Comparison of ENCODE assay signal across 9 cellular contexts in the genomic region with DNA sequence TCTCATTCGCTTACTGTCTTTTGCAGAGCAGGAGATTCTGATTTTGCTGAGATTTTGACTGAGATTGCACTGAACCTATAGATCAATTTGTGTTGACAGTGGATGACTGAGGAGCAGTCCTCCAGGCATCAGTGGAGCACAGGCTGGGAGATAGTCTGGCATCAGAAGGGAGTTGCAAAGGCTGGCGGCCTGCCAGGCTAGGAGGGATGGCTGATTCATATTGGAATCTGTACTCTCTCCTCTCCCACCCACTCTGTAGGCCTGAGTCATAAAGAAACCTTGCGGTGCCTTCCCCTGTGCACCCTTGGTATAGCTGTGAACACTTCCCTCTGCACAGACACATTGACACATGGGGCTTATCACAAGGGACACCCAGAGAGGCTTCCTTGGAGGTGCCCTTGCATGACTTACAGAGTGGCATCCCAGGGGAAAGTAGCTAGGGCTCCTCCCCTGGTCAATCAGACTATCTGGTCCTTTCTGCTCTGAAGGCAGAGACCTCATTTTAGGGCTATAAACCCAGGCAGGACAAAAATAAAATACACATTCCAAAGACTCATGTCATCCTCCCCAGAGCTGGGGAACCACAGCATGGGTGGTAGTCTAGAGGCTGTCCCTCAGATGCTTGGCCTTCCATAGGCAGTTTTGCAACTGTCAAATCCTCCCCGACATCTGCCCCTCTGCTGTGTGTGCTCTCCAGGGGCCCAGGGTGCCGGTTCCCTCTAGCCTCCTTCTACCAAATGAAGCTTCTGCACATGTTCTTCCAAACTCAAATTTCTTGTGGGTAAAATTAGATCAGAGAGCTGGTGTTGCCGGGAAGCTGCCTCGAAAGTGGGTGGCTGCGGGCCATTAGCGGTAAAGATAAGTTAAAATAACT. TPM values are rescaled to one million over a fixed set of nuclear protein-coding genes. Genes with fewer than 3 reads are reported as not detected.
DNase-seq lines count a peak whose midpoint lies in the region; ATAC-seq, FAIRE-seq and TF ChIP-seq lines count a peak whose summit lies in the region.
"Had no signal": no experiment of that assay in that cellular context is flagged by ENCODE, and none has a peak within 500 bp of the region (broad histone marks: within the 10 kb centered on the region; RNA-seq: fewer than 3 reads in every experiment).

No MANE protein-coding gene starts in this region.

- POLR2A ChIA-PET in IMR-90 (lab: Charles Lee; ENCODE audit: unreplicated experiment) (no interaction called here), endothelial cell of umbilical vein (lab: Charles Lee) (no interaction called here)

- H2BK20ac ChIP-seq in IMR-90 (ENCODE audit: low read depth, low read length) = peak overlapping the region; percentile 93

- H3K18ac ChIP-seq in IMR-90 (ENCODE audit: low read depth, low read length) = peak overlapping the region; percentile 22; the same call in 1 of the 2 replicates

- peak overlapping the region; percentile 86 for H2BK5ac ChIP-seq in IMR-90 (ENCODE audit: low read depth, low read length, poor library complexity, severe bottlenecking)

- H2AFZ ChIP-seq in DND-41 (ENCODE audit: low read depth, low read length) = no peak overlapping the region
- peak overlapping the region; percentile 85 for H2AFZ ChIP-seq in IMR-90 (replicated peaks; ENCODE audit: low read length, poor library complexity)
- H2AFZ ChIP-seq in endothelial cell of umbilical vein (ENCODE audit: low read depth, low read length) = no peak overlapping the region
- H2AFZ ChIP-seq in MM.1S (ENCODE audit: low read length) = no peak overlapping the region

- H3K27ac ChIP-seq in DND-41 (ENCODE audit: low read length) = no peak overlapping the region
- peak overlapping the region; percentile 72 for H3K27ac ChIP-seq in IMR-90 (ENCODE audit: insufficient read depth, low read length)
- H3K27ac ChIP-seq in endothelial cell of umbilical vein (ENCODE audit: insufficient read depth, low read depth, low read length) = no peak overlapping the region
- H3K27ac ChIP-seq in pancreas = peak overlapping the region in 2 of 4 donors; percentile 39 to 58
- H3K27ac ChIP-seq in MM.1S (ENCODE audit: low read length) = no peak overlapping the region

- CTCF ChIA-PET in IMR-90 (lab: Yijun Ruan, JAX) = interaction anchor here (1.6 kb wide), 1 partner anchor 13 kb away, joined by 5 read pairs; no protein-coding TSS in a partner anchor
- CTCF ChIA-PET in endothelial cell of umbilical vein (lab: Charles Lee) = interaction anchor here (1.0 to 1.5 kb wide), 4 partner anchors 11 to 204 kb away, joined by 3 to 8 read pairs (median 4); no protein-coding TSS in a partner anchor

- H3K9me1 ChIP-seq in IMR-90 (ENCODE audit: insufficient read depth, low read length) (peaks cover 24% of the 10 kb centered on the region), endothelial cell of umbilical vein (replicated peaks; ENCODE audit: control insufficient read depth, extremely low read depth, insufficient read depth, low read length) (no peaks in the 10 kb centered on the region)

- no peak overlapping the region for H4K5ac ChIP-seq in IMR-90 (ENCODE audit: low read depth, low read length)

- H3K79me2 ChIP-seq in DND-41 (ENCODE audit: insufficient read depth, low read length) (no peaks in the 10 kb centered on the region), endothelial cell of umbilical vein (ENCODE audit: control insufficient read depth, insufficient read depth, low read length) (no peaks in the 10 kb centered on the region), MM.1S (ENCODE audit: low read length) (no peaks in the 10 kb centered on the region)

- H3K56ac ChIP-seq in IMR-90 (ENCODE audit: extremely low read depth, insufficient read depth, low read length) = peak overlapping the region; percentile 68; the same call in 1 of the 2 replicates

- H3K27me3 ChIP-seq in DND-41 (ENCODE audit: insufficient read depth, low read length, poor library complexity) (no peaks in the 10 kb centered on the region), IMR-90 (ENCODE audit: control insufficient read depth, insufficient read depth, low read length) (no peaks in the 10 kb centered on the region), endothelial cell of umbilical vein (ENCODE audit: control insufficient read depth in 2 of 2, insufficient read depth in 2 of 2, low read length in 2 of 2) (no peaks in the 10 kb centered on the region), pancreas (no peaks in the 10 kb centered on the region), MM.1S (replicated peaks; ENCODE audit: insufficient read depth, low read length) (no peaks in the 10 kb centered on the region)
- H3K27me3 ChIP-seq: tibial nerve had no signal

- 0% methylated on average over 1 of the region's 9 CpGs; no CpG with 5 or more reads in 1 of the 2 experiments for WGBS in IMR-90 (ENCODE audit: extremely low coverage in 2 of 2, insufficient read length in 1 of 2), 2 experiments
- WGBS in pancreas, 2 donors = 70 to 76% methylated on average over 9 of the region's 9 CpGs

- peak overlapping the region; percentile 86 for H3K14ac ChIP-seq in IMR-90 (replicated peaks; ENCODE audit: low read depth, low read length)

- no peak overlapping the region for H3K4me3 ChIP-seq in DND-41 (ENCODE audit: low read depth in 1 of 2, low read length in 2 of 2)
- no peak overlapping the region for H3K4me3 ChIP-seq in IMR-90 (ENCODE audit: insufficient read depth, low read depth, low read length)
- no peak overlapping the region for H3K4me3 ChIP-seq in endothelial cell of umbilical vein (replicated peaks in 1 of 3; ENCODE audit: insufficient read depth in 1 of 3, low read depth in 1 of 3, low read length in 3 of 3)
- no peak overlapping the region for H3K4me3 ChIP-seq in pancreas
- H3K4me3 ChIP-seq in MM.1S (ENCODE audit: low read length) = no peak overlapping the region
- H3K4me3 ChIP-seq: tibial nerve had no signal

- no peak overlapping the region for H2AK5ac ChIP-seq in IMR-90 (ENCODE audit: low read depth, low read length)

- dilution Hi-C loops in IMR-90 (cut with HindIII; ENCODE audit: low sequenced_read_pairs, unreplicated experiment) (no loop called here), endothelial cell of umbilical vein (cut with MboI; ENCODE audit: extremely low pct_ligation_motif_present, low sequenced_read_pairs) (no loop called here)

- H4K91ac ChIP-seq in IMR-90 (ENCODE audit: insufficient read depth, low read depth, low read length) = peak overlapping the region; percentile 93

- peak overlapping the region; percentile 95 for H2BK120ac ChIP-seq in IMR-90 (ENCODE audit: low read depth, low read length)

- H2BK15ac ChIP-seq in IMR-90 (ENCODE audit: low read depth, low read length) = peak overlapping the region; percentile 94

- intact Hi-C loops in IMR-90 (cut with micrococcal nuclease) = loop anchor here (5.0 kb wide), 1 partner anchor 68 kb away; no protein-coding TSS in a partner anchor
- intact Hi-C loops in endothelial cell of umbilical vein (cut with micrococcal nuclease) = no loop called here
- intact Hi-C loops in pancreas (cut with DNase I) = no loop called here

- no TSS peak for BruUV-seq in IMR-90 (replicated peaks; lab: Mats Ljungman, UMichigan)
- no TSS peak for BruUV-seq in endothelial cell of umbilical vein (replicated peaks; lab: Mats Ljungman, UMichigan)

- H3K4me2 ChIP-seq in DND-41 (ENCODE audit: insufficient read depth, low read length) (no peak overlapping the region), IMR-90 (ENCODE audit: low read depth, low read length) (peak overlapping the region; percentile 79), endothelial cell of umbilical vein (ENCODE audit: insufficient read depth, low read length) (no peak overlapping the region), MM.1S (ENCODE audit: low read depth, low read length) (no peak overlapping the region)

- TF ChIP-seq POLR2A in IMR-90 (IDR thresholded peaks at IDR 0.05; ENCODE audit: low read depth, low read length) = no peak
- TF ChIP-seq POLR2A in endothelial cell of umbilical vein (IDR thresholded peaks at IDR 0.05; ENCODE audit: low read depth, low read length) = no peak

- H3K23ac ChIP-seq in IMR-90 (ENCODE audit: low read depth, low read length) = peak overlapping the region; percentile 83

- no peaks in the 10 kb centered on the region for H4K20me1 ChIP-seq in DND-41 (ENCODE audit: insufficient read depth, low read length)
- H4K20me1 ChIP-seq in IMR-90 (ENCODE audit: insufficient read depth, low read length) = peaks cover 2% of the 10 kb centered on the region; the same call in 1 of the 2 replicates
- H4K20me1 ChIP-seq in endothelial cell of umbilical vein (replicated peaks; ENCODE audit: control insufficient read depth, extremely low read depth, insufficient read depth, low read length) = no peaks in the 10 kb centered on the region
- H4K20me1 ChIP-seq in MM.1S (ENCODE audit: insufficient read depth, low read length) = no peaks in the 10 kb centered on the region

- TF ChIP-seq RAD21 in IMR-90 (IDR thresholded peaks at IDR 0.05; ENCODE audit: low read length) = no peak

- H3K4me1 ChIP-seq in DND-41 (ENCODE audit: insufficient read depth, low read length) (no peaks in the 10 kb centered on the region), IMR-90 (ENCODE audit: control insufficient read depth, insufficient read depth, low read length) (peaks cover 23% of the 10 kb centered on the region), endothelial cell of umbilical vein (ENCODE audit: control insufficient read depth, extremely low read depth, insufficient read depth, low read length) (peaks cover 14% of the 10 kb centered on the region), pancreas (peaks cover 0 to 6% (median 0%) of the 10 kb centered on the region in 3 donors), MM.1S (ENCODE audit: low read length) (no peaks in the 10 kb centered on the region)

- peak overlapping the region; percentile 70 for H2AK9ac ChIP-seq in IMR-90 (replicated peaks; ENCODE audit: low read depth, low read length, poor library complexity)

- no peaks in the 10 kb centered on the region for H3K9me2 ChIP-seq in MM.1S (replicated peaks; ENCODE audit: insufficient read depth, low read length)

- peak overlapping the region; percentile 49 to 71; a peak in 3 of 4 replicates for H4K8ac ChIP-seq in IMR-90 (ENCODE audit: low read depth in 2 of 2, low read length in 2 of 2)

- no peaks in the 10 kb centered on the region for H3F3A ChIP-seq in MM.1S (ENCODE audit: insufficient read depth, low read length)

- H3K4ac ChIP-seq in IMR-90 (ENCODE audit: low read depth, low read length) = peak overlapping the region; percentile 95

- DNase-seq in DND-41 = no peak
- peak; percentile 97 for DNase-seq in IMR-90
- peak; percentile 59 to 84 for DNase-seq in activated CD4-positive, alpha-beta T cell treated with anti-CD3 and anti-CD28 coated beads, Interleukin-2, amount 50 U/mL, for 24 hours (ENCODE audit: low read depth in 1 of 2, low spot score in 1 of 2)
- peak; percentile 65 for DNase-seq in endothelial cell of umbilical vein (ENCODE audit: low read depth, low spot score)
- peak in 4 of 6 donors; percentile 43 to 84 (median 60) for DNase-seq in pancreas
- peak; percentile 77 for DNase-seq in ureter (ENCODE audit: low spot score)
- DNase-seq in MM.1S = no peak

- ATAC-seq in DND-41 (ENCODE audit: insufficient read depth, low read depth) (0 out of 3 replicates have a peak, but pooled peaks have one; percentile 37), GM21529 (IDR thresholded peaks at IDR 0.05; ENCODE audit: unreplicated experiment) (peak; percentile 100), IMR-90 (ENCODE audit: low read depth) (peak; percentile 93), pancreas (peak; percentile 32 to 80 (median 70))

- no peaks in the 10 kb centered on the region for H3K9me3 ChIP-seq in DND-41 (ENCODE audit: insufficient read depth, low read length, severe bottlenecking)
- no peaks in the 10 kb centered on the region for H3K9me3 ChIP-seq in IMR-90 (ENCODE audit: control insufficient read depth, insufficient read depth, low read length)
- no peaks in the 10 kb centered on the region for H3K9me3 ChIP-seq in endothelial cell of umbilical vein (replicated peaks; ENCODE audit: control insufficient read depth, insufficient read depth, low read length)
- H3K9me3 ChIP-seq in pancreas = no peaks in the 10 kb centered on the region
- no peaks in the 10 kb centered on the region for H3K9me3 ChIP-seq in MM.1S (replicated peaks; ENCODE audit: insufficient read depth, low read length)
- H3K9me3 ChIP-seq: tibial nerve had no signal

- H3K36me3 ChIP-seq in DND-41 (ENCODE audit: insufficient read depth, low read length) (no peaks in the 10 kb centered on the region), IMR-90 (ENCODE audit: control insufficient read depth, insufficient read depth, low read length) (no peaks in the 10 kb centered on the region), endothelial cell of umbilical vein (ENCODE audit: control insufficient read depth in 2 of 2, extremely low read depth in 1 of 2, insufficient read depth in 2 of 2, low read length in 2 of 2) (no peaks in the 10 kb centered on the region), pancreas (no peaks in the 10 kb centered on the region), MM.1S (replicated peaks; ENCODE audit: insufficient read depth, low read length) (no peaks in the 10 kb centered on the region)
- H3K36me3 ChIP-seq: tibial nerve had no signal

- FAIRE-seq in endothelial cell of umbilical vein (lab: Jason Lieb, UNC) (peak; percentile 85), pancreas (lab: Jason Lieb, UNC) (no peak)

- 0 out of 4 replicates have a peak, but pooled peaks cover 0 to 5% of the 10 kb centered on the region in 2 experiments for H3K79me1 ChIP-seq in IMR-90 (ENCODE audit: low read depth in 1 of 2, low read length in 2 of 2)

- no peak overlapping the region for H3K9ac ChIP-seq in DND-41 (ENCODE audit: low read depth, low read length)
- H3K9ac ChIP-seq in IMR-90 (ENCODE audit: low read depth, low read length) = no peak overlapping the region
- no peak overlapping the region for H3K9ac ChIP-seq in endothelial cell of umbilical vein (replicated peaks; ENCODE audit: extremely low read depth, insufficient read depth, low read length)
- no peak overlapping the region for H3K9ac ChIP-seq in MM.1S (ENCODE audit: low read length)

- in situ Hi-C loops in IMR-90 (cut with MboI; ENCODE audit: low sequenced_read_pairs) = no loop called here

- TF ChIP-seq CTCF in DND-41 (IDR thresholded peaks at IDR 0.05; ENCODE audit: borderline replicate concordance, extremely low read depth, low read length, poor library complexity, severe bottlenecking) = no peak
- no peak for TF ChIP-seq CTCF in IMR-90 (conservative IDR thresholded peaks at IDR 0.05; ENCODE audit: low read depth, low read length)
- TF ChIP-seq CTCF in endothelial cell of umbilical vein (IDR thresholded peaks at IDR 0.05; ENCODE audit: extremely low read depth in 1 of 2, insufficient read depth in 1 of 2, low read depth in 1 of 2, low read length in 2 of 2) = no peak
- no peak for TF ChIP-seq CTCF in pancreas (IDR thresholded peaks at IDR 0.05)
- no peak for TF ChIP-seq CTCF in MM.1S (IDR thresholded peaks at IDR 0.05; ENCODE audit: low read length)

RNA-seq across cellular contexts. Expression of a gene that starts 37.4 kb away (rescaled TPM):
- 7.3 and 8.1 TPM in 2 replicates for total RNA-seq in IMR-90 (2012; rRNA removed)
- 13.9 and 15.2 TPM in 2 replicates for polyA plus RNA-seq in IMR-90 (2012; rRNA removed)
- 8.0 and 14.9 TPM in 2 replicates for polyA plus RNA-seq in IMR-90 (2012; cell fraction: cytosol; rRNA removed)
- polyA plus RNA-seq in IMR-90 (2012; cell fraction: nucleus; rRNA removed; ENCODE audit: low replicate concordance) = 39.3 and 53.7 TPM in 2 replicates
- 0.23 and 0.42 TPM in 2 replicates for total RNA-seq in endothelial cell of umbilical vein
- polyA plus RNA-seq in endothelial cell of umbilical vein = 0.13 and 0.40 TPM in 2 replicates
- 0.25 and 0.38 TPM in 2 replicates for polyA plus RNA-seq in endothelial cell of umbilical vein (2011; cell fraction: cytosol; rRNA removed)
- 0.17 and 1.3 TPM in 2 replicates for polyA plus RNA-seq in endothelial cell of umbilical vein (2011; cell fraction: nucleus; rRNA removed)
- 0.24 TPM in 1 of 2 replicates, not detected in the other for polyA plus RNA-seq in endothelial cell of umbilical vein (2012)
- 0.46 and 0.47 TPM in 2 replicates for polyA minus RNA-seq in endothelial cell of umbilical vein
- 0.82 TPM for polyA minus RNA-seq in endothelial cell of umbilical vein (2011; cell fraction: cytosol; rRNA and poly(A)+ RNA removed)
- polyA minus RNA-seq in endothelial cell of umbilical vein (2011; cell fraction: nucleus; rRNA and poly(A)+ RNA removed) = 0.43 and 0.58 TPM in 2 replicates
- total RNA-seq in pancreas = 10 to 100 TPM in 2 of 6 donors, 1 to 10 TPM in 4; 7.1 to 13.0 (median 8.9) TPM
- polyA plus RNA-seq in pancreas = 10 to 100 TPM; 29.8 to 60.5 TPM
- total RNA-seq in ureter = 11.4 TPM

Comparison
In these comparisons a context has a peak if more than half of its experiments do, and no peak if none do; other contexts are left out.
1. ATAC-seq: peak in every context shown above with its lines; median percentile 100 in GM21529; 93 in IMR-90; 70 in pancreas; 37 in DND-41.
2. DNase-seq: peak in IMR-90 (single experiment), activated CD4-positive, alpha-beta T cell treated with anti-CD3 and anti-CD28 coated beads, Interleukin-2, amount 50 U/mL, for 24 hours (2 of 2), endothelial cell of umbilical vein (single experiment), pancreas (4 of 6) and ureter (single experiment); none in DND-41 (single experiment) and MM.1S (single experiment).